8 cellular contexts compared by ENCODE assay signal in genomic region chr10:79068203-79068561, GRCh38. TPM values are rescaled to one million over a fixed set of nuclear protein-coding genes. Genes with fewer than 3 reads are reported as not detected.
A peak's percentile ranks its signal among the peaks of the same experiment; 100 is the strongest.
DNase-seq lines count a peak whose midpoint lies in the region; ATAC-seq and TF ChIP-seq lines count a peak whose summit lies in the region.

No MANE protein-coding gene starts in this region.

- TF ChIP-seq POLR2A in tibial nerve (IDR thresholded peaks at IDR 0.05): no peak

- no peaks in the 10 kb centered on the region for H3K9me3 ChIP-seq in PC-9 (ENCODE audit: insufficient read depth, low read depth)
- no peaks in the 10 kb centered on the region for H3K9me3 ChIP-seq in lung (ENCODE audit: control insufficient read depth in 2 of 2, insufficient read depth in 1 of 2, low read length in 1 of 2)
- no peaks in the 10 kb centered on the region for H3K9me3 ChIP-seq in tibial nerve

- ATAC-seq in lung (ENCODE audit: insufficient read depth, low FRiP score) (no peak), HG02678 (IDR thresholded peaks at IDR 0.05; ENCODE audit: unreplicated experiment) (no peak), HG02885 (IDR thresholded peaks at IDR 0.05; ENCODE audit: poor library complexity, unreplicated experiment) (no peak)

- TF ChIP-seq EP300 in tibial nerve (IDR thresholded peaks at IDR 0.05): no peak

- no peaks in the 10 kb centered on the region for H3K36me3 ChIP-seq in PC-9 (ENCODE audit: low read depth)
- H3K36me3 ChIP-seq in lung (ENCODE audit: control insufficient read depth in 2 of 2, insufficient read depth in 2 of 2, low read length in 2 of 2): no peaks in the 10 kb centered on the region
- no peaks in the 10 kb centered on the region for H3K36me3 ChIP-seq in tibial nerve

- intact Hi-C loops in PC-9 (cut with micrococcal nuclease; ENCODE audit: unreplicated experiment): loop anchor here (1.0 to 10.0 kb wide), 7 partner anchors 59 to 765 kb away; no protein-coding TSS in a partner anchor

- CTCF ChIA-PET in PC-9 (lab: Charles Lee): interaction anchor here (0.6 to 1.2 kb wide), 4 partner anchors 26 to 143 kb away, joined by 4 to 11 read pairs (median 5); no protein-coding TSS in a partner anchor

- TF ChIP-seq CTCF in GM13977 (IDR thresholded peaks at IDR 0.05; ENCODE audit: extremely low read depth, insufficient read depth, missing control alignments) (no peak), PC-9 (conservative IDR thresholded peaks at IDR 0.05) (no peak; the same call in 1 of the 2 replicates), lung (IDR thresholded peaks at IDR 0.05; ENCODE audit: control extremely low read depth, extremely low read depth) (no peak), tibial nerve (IDR thresholded peaks at IDR 0.05) (peak in 1 of 5 experiments; percentile 16)

- H3F3A ChIP-seq in PC-9 (ENCODE audit: insufficient read depth, low read depth): peaks cover 14% of the 10 kb centered on the region; the same call in 1 of the 2 replicates

- H4K20me1 ChIP-seq in PC-9 (ENCODE audit: insufficient read depth): peaks cover 12% of the 10 kb centered on the region

- peak overlapping the region; percentile 100 for H3K4me2 ChIP-seq in PC-9

- H3K4me1 ChIP-seq in PC-9 (replicated peaks; ENCODE audit: insufficient read depth): peaks cover 32% of the 10 kb centered on the region
- peaks cover 9 to 17% of the 10 kb centered on the region in 2 donors for H3K4me1 ChIP-seq in lung (ENCODE audit: control insufficient read depth in 2 of 2, insufficient read depth in 2 of 2, low read length in 2 of 2)
- H3K4me1 ChIP-seq in tibial nerve: peaks cover 8 to 43% (median 26%) of the 10 kb centered on the region in 4 donors

- POLR2A ChIA-PET in PC-9 (lab: Charles Lee; ENCODE audit: unreplicated experiment): no interaction called here

- WGBS in lung, 2 donors: 4 to 5% methylated on average over 17 of the region's 17 CpGs
- 0% methylated on average over 9 to 12 of the region's 17 CpGs for WGBS in tibial nerve, 2 donors

- H3K4me3 ChIP-seq in PC-9 (peak overlapping the region; percentile 85), lung (no peak overlapping the region), tibial nerve (peak overlapping the region; percentile 52 to 97 (median 78))

- DNase-seq in GM13977 (ENCODE audit: low spot score): peak; percentile 65
- DNase-seq in PC-9: no peak
- peak; percentile 61 for DNase-seq in astrocyte of the hippocampus (ENCODE audit: low read depth, low spot score)
- DNase-seq in lung (ENCODE audit: low spot score): no peak
- no peak for DNase-seq in tibial nerve (ENCODE audit: low spot score in 2 of 2)
- DNase-seq in RKO (ENCODE audit: low spot score): no peak

- H3K27ac ChIP-seq in PC-9 (no peak overlapping the region), lung (ENCODE audit: low read depth in 1 of 2, low read length in 1 of 2) (peak overlapping the region; percentile 69 to 78), tibial nerve (peak overlapping the region; percentile 85 to 96 (median 91))

- in situ Hi-C loops in GM13977 (cut with MboI; ENCODE audit: low pct_unique_long_range_greater_than_20kb, low sequenced_read_pairs, unreplicated experiment): no loop called here

- H2AFZ ChIP-seq in PC-9: peak overlapping the region; percentile 90

- H3K9me2 ChIP-seq in PC-9 (ENCODE audit: insufficient read depth): no peaks in the 10 kb centered on the region

- peaks cover 39% of the 10 kb centered on the region for H3K79me2 ChIP-seq in PC-9 (ENCODE audit: low read depth)

- no peaks in the 10 kb centered on the region for H3K27me3 ChIP-seq in PC-9 (ENCODE audit: insufficient read depth, low read depth)
- H3K27me3 ChIP-seq in lung (ENCODE audit: control insufficient read depth, insufficient read depth): no peaks in the 10 kb centered on the region
- no peaks in the 10 kb centered on the region for H3K27me3 ChIP-seq in tibial nerve

- BruUV-seq in PC-9 (replicated peaks; lab: Mats Ljungman, UMichigan): no TSS peak

RNA-seq across cellular contexts. Expression of gene ZMIZ1, which starts 0.6 kb away (rescaled TPM):
- 47.6 and 48.5 TPM in 2 replicates for total RNA-seq in PC-9 (2021)
- total RNA-seq in lung: 10 to 100 TPM; 43.7 to 80.2 TPM
- polyA plus RNA-seq in lung: 10 to 100 TPM; 18.3 to 41.5 TPM
- total RNA-seq in tibial nerve: 10 to 100 TPM; 65.5 to 88.2 (median 69.3) TPM

Comparison
In these comparisons a context has a peak if more than half of its experiments do, and no peak if none do; other contexts are left out.
1. DNase-seq: peak in GM13977 (single experiment) and astrocyte of the hippocampus (single experiment); none in PC-9 (0 of 2), lung (single experiment), tibial nerve (0 of 2) and RKO (single experiment).